Comparison of ENCODE assay signal across 2 cellular contexts in genomic region chr2:176960736-176961135, GRCh38.
TF ChIP-seq lines count a peak whose summit lies in the region.

No MANE protein-coding gene starts in this region.

TF ChIP-seq in GM23338, 12 proteins besides CTCF, POLR2A, EP300 and RAD21:
- TF ChIP-seq EZH2phosphoT487 (IDR thresholded peaks at IDR 0.05; ENCODE audit: unreplicated experiment) = no peak
- TF ChIP-seq ZNF331 (CRISPR knock-in tag; IDR thresholded peaks at IDR 0.05; ENCODE audit: low read depth) = no peak
- TF ChIP-seq CREB1 (CRISPR knock-in tag; IDR thresholded peaks at IDR 0.05; ENCODE audit: low read depth) = no peak
- TF ChIP-seq POLR2AphosphoS5 (IDR thresholded peaks at IDR 0.05; ENCODE audit: low read depth) = no peak
- TF ChIP-seq ZNF114 (CRISPR knock-in tag; IDR thresholded peaks at IDR 0.05) = no peak
- TF ChIP-seq JUNB (IDR thresholded peaks at IDR 0.05; ENCODE audit: unreplicated experiment) = no peak
- TF ChIP-seq EZH2 (IDR thresholded peaks at IDR 0.05; ENCODE audit: low read depth, unreplicated experiment) = no peak
- no peak for TF ChIP-seq ZNF462 (CRISPR knock-in tag; IDR thresholded peaks at IDR 0.05)
- TF ChIP-seq STAT1 (IDR thresholded peaks at IDR 0.05; ENCODE audit: unreplicated experiment) = no peak
- TF ChIP-seq ETS1 (IDR thresholded peaks at IDR 0.05) = no peak

TF ChIP-seq in GM12878, 131 proteins besides CTCF, POLR2A, EP300 and RAD21:
- TF ChIP-seq RAD51 (IDR thresholded peaks at IDR 0.05) = peak; percentile 62; the same call in 1 of the 2 replicates
- TF ChIP-seq MEF2A (IDR thresholded peaks at IDR 0.05; ENCODE audit: insufficient read depth, low read depth, low read length) = no peak
- TF ChIP-seq BHLHE40 (IDR thresholded peaks at IDR 0.05; ENCODE audit: borderline replicate concordance in 1 of 2, low read depth in 2 of 2, low read length in 1 of 2) = peak in 1 of 2 experiments; percentile 11; a peak in 1 of 4 replicates
- TF ChIP-seq TAF1 (IDR thresholded peaks at IDR 0.05; ENCODE audit: borderline replicate concordance, low read depth, low read length) = no peak
- TF ChIP-seq USF1 (IDR thresholded peaks at IDR 0.05; ENCODE audit: borderline replicate concordance, extremely low read length, insufficient read depth, low read depth, low read length) = no peak
- no peak for TF ChIP-seq BACH1 (IDR thresholded peaks at IDR 0.05; ENCODE audit: borderline replicate concordance)
- TF ChIP-seq CEBPB (IDR thresholded peaks at IDR 0.05; ENCODE audit: borderline replicate concordance in 1 of 2, low read depth in 2 of 2, low read length in 2 of 2) = no peak
